8 cellular contexts compared by ENCODE assay signal in genomic region chr4:1856071-1856919, GRCh38. TPM values are rescaled to one million over a fixed set of nuclear protein-coding genes. Genes with fewer than 3 reads are reported as not detected.
DNase-seq lines count a peak whose midpoint lies in the region; ATAC-seq and TF ChIP-seq lines count a peak whose summit lies in the region.

Gene LETM1, minus strand, starts transcription at chr4:1856156. Its CDS starts 206 bp downstream, at chr4:1855950.

- TF ChIP-seq CTCF in brain microvascular endothelial cell (IDR thresholded peaks at IDR 0.05; ENCODE audit: low read depth, low read length, missing control alignments), result no peak

- DNase-seq in A172 (ENCODE audit: low spot score), result peak; percentile 82
- peak; percentile 64 for DNase-seq in NCI-H2107 treated with DMSO at 0.1 percent for 48 hours (lab: John Stamatoyannopoulos, UW; ENCODE audit: unreplicated experiment)
- peak; percentile 95 for DNase-seq in UCSD-AML1 (lab: John Stamatoyannopoulos, UW; ENCODE audit: unreplicated experiment)
- peak; percentile 88 for DNase-seq in brain microvascular endothelial cell

- H3K9me3 ChIP-seq in iPS-15b (ENCODE audit: control insufficient read depth, insufficient read depth, low read length) (no peaks in the 10 kb centered on the region), skeletal muscle satellite cell (replicated peaks; ENCODE audit: low read length) (no peaks in the 10 kb centered on the region)

- peak; percentile 79 for ATAC-seq in HG03066 (IDR thresholded peaks at IDR 0.05; ENCODE audit: low read depth, unreplicated experiment)

- H3K27ac ChIP-seq in brain microvascular endothelial cell, result peak within 1 kb of the TSS; percentile 36

- H3K4me2 ChIP-seq in skeletal muscle satellite cell (ENCODE audit: low read length), result peak within 1 kb of the TSS; percentile 100

- H3K36me3 ChIP-seq in brain microvascular endothelial cell (replicated peaks) (no peaks in the 10 kb centered on the region), iPS-15b (ENCODE audit: control insufficient read depth, insufficient read depth, low read length) (peaks cover 5% of the 10 kb centered on the region), skeletal muscle satellite cell (ENCODE audit: insufficient read depth, low read length) (peaks cover 7% of the 10 kb centered on the region)

- H3K4me3 ChIP-seq in brain microvascular endothelial cell (ENCODE audit: low read depth, low read length), result peak within 1 kb of the TSS; percentile 82
- peak within 1 kb of the TSS; percentile 87 for H3K4me3 ChIP-seq in iPS-15b (ENCODE audit: low read depth, low read length)
- H3K4me3 ChIP-seq in skeletal muscle satellite cell (ENCODE audit: low read length), result peak within 1 kb of the TSS; percentile 87

- H3K9ac ChIP-seq in iPS-15b (ENCODE audit: low read depth, low read length) (peak within 1 kb of the TSS; percentile 73), skeletal muscle satellite cell (ENCODE audit: low read depth, low read length) (peak within 1 kb of the TSS; percentile 95)

- in situ Hi-C loops in brain microvascular endothelial cell (cut with HindIII; ENCODE audit: low pct_ligation_motif_present, low sequenced_read_pairs), result no loop called here

- TF ChIP-seq POLR2A in GM18526 (IDR thresholded peaks at IDR 0.05; ENCODE audit: extremely low read depth, insufficient read length), result peak; percentile 86

- H3K4me1 ChIP-seq in iPS-15b (ENCODE audit: control insufficient read depth, insufficient read depth, low read length) (no peaks in the 10 kb centered on the region), skeletal muscle satellite cell (ENCODE audit: control insufficient read depth, insufficient read depth, low read length) (peaks cover 25% of the 10 kb centered on the region)

- H3K27me3 ChIP-seq in brain microvascular endothelial cell (replicated peaks) (no peaks in the 10 kb centered on the region), iPS-15b (ENCODE audit: control insufficient read depth, insufficient read depth, low read length) (peaks cover 47% of the 10 kb centered on the region), skeletal muscle satellite cell (ENCODE audit: control insufficient read depth, insufficient read depth, low read length) (no peaks in the 10 kb centered on the region)

RNA-seq across cellular contexts. Expression of gene LETM1, which starts in this region (rescaled TPM):
- total RNA-seq in A172 (2014; rRNA removed; shearing (Covaris generic)), result 48.3 and 55.6 TPM in 2 replicates
- total RNA-seq in skeletal muscle satellite cell (2012; rRNA removed), result 76.2 and 103 TPM in 2 replicates

Comparison
In these comparisons a context has a peak if more than half of its experiments do, and no peak if none do; other contexts are left out.
1. Peak in every context shown above with its lines: DNase-seq, ATAC-seq, H3K4me3 ChIP-seq and H3K27ac ChIP-seq.